In genomic region chr5:43129161-43129560, GRCh38 we compare ENCODE assay signal across 10 cellular contexts.
"Had no signal": no experiment of that assay in that cellular context is flagged by ENCODE, and none has a peak within 500 bp of the region (broad histone marks: within the 10 kb centered on the region; RNA-seq: fewer than 3 reads in every experiment).

No MANE protein-coding gene starts in this region.

- H3K9ac ChIP-seq: GM23248 had no signal

- ATAC-seq: HCT116, HepG2 had no signal

- H3K9me3 ChIP-seq: HAP-1 had no signal

- H3K27ac ChIP-seq: GM23248, HL-60 had no signal

- H3K4me3 ChIP-seq: GM23248, HAP-1 had no signal

- H3K9me3 Mint-ChIP-seq: HFFc6, IgD-negative memory B cell had no signal

- H3K27ac Mint-ChIP-seq: HFFc6 had no signal

- H3K4me3 Mint-ChIP-seq: HFFc6, IgD-negative memory B cell had no signal

- H2AFZ ChIP-seq: GM23248 had no signal

- H3K27me3 Mint-ChIP-seq: IgD-negative memory B cell had no signal

- DNase-seq: GM23248, GOT3, H7, HFFc6, KBM-7 had no signal
